In the genomic region with DNA sequence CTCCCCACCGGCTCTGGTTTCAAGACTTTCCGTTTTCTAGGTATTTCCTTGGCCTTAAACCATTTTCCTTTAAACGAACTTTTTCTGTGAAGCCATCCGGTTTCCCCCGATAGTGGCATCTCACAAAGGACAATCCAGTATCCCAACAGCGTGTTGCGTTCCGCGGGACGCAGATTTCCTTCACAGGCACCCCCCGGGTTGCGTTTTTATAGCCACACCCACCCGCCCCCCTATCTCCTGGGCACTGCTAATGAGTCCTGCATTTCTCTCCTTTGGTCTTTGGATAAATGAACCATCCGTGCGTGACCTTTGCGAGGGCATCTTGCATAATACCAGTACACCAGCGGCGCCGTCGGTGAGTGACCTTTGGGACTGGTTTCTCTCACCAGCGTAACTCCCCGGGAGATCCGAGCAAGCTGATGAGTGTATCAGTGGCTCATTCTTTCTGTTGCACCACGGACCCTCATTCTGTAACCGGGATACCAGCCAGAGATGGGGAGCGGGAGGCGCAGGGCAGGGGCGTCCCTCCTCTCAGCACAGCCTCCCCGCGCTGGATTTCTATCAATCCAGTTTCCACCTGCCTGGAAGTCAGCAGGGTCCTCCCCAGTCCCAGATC, we compare ENCODE assay signal across 8 cellular contexts.
A peak's percentile ranks its signal among the peaks of the same experiment; 100 is the strongest.
DNase-seq lines count a peak whose midpoint lies in the region; ATAC-seq and TF ChIP-seq lines count a peak whose summit lies in the region.

No MANE protein-coding gene starts in this region.

- H3K27ac Mint-ChIP-seq in T-helper 1 cell treated with Interleukin-12 subunit alpha and Interleukin-12 subunit beta and Interleukin-4 antibody, amounts not matched to agents 30 μg/mL and 1 μg/mL, for 36 hours, result peak overlapping the region; percentile 86
- peak overlapping the region in 2 of 3 experiments; percentile 35 to 89 for H3K27ac Mint-ChIP-seq in nephron

- H3K4me3 ChIP-seq in AG09309 (ENCODE audit: control insufficient read depth, low read depth, low read length), result peak overlapping the region; percentile 59

- TF ChIP-seq POLR2A in erythroblast (IDR thresholded peaks at IDR 0.05; ENCODE audit: low read length), result no peak

- no peaks in the 10 kb centered on the region for H3K9me3 Mint-ChIP-seq in T-helper 1 cell treated with Interleukin-12 subunit alpha and Interleukin-12 subunit beta and Interleukin-4 antibody, amounts not matched to agents 30 μg/mL and 1 μg/mL, for 36 hours
- H3K9me3 Mint-ChIP-seq in nephron, result no peaks in the 10 kb centered on the region

- ATAC-seq in GM18520 (IDR thresholded peaks at IDR 0.05; ENCODE audit: unreplicated experiment) (peak; percentile 16), HG03378 (IDR thresholded peaks at IDR 0.05; ENCODE audit: unreplicated experiment) (peak; percentile 27), GM21526 (IDR thresholded peaks at IDR 0.05; ENCODE audit: low FRiP score, unreplicated experiment) (no peak)

- no peaks in the 10 kb centered on the region for H3K27me3 Mint-ChIP-seq in T-helper 1 cell treated with Interleukin-12 subunit alpha and Interleukin-12 subunit beta and Interleukin-4 antibody, amounts not matched to agents 30 μg/mL and 1 μg/mL, for 36 hours (ENCODE audit: low read depth)
- peaks cover 9% of the 10 kb centered on the region for H3K27me3 Mint-ChIP-seq in nephron (ENCODE audit: low read depth)

- peak overlapping the region; percentile 90 for H3K4me3 Mint-ChIP-seq in T-helper 1 cell treated with Interleukin-12 subunit alpha and Interleukin-12 subunit beta and Interleukin-4 antibody, amounts not matched to agents 30 μg/mL and 1 μg/mL, for 36 hours
- peak overlapping the region; percentile 85 to 90 (median 87) for H3K4me3 Mint-ChIP-seq in nephron

- H3K4me1 Mint-ChIP-seq in T-helper 1 cell treated with Interleukin-12 subunit alpha and Interleukin-12 subunit beta and Interleukin-4 antibody, amounts not matched to agents 30 μg/mL and 1 μg/mL, for 36 hours (ENCODE audit: low read depth), result peaks cover 23% of the 10 kb centered on the region
- H3K4me1 Mint-ChIP-seq in nephron, result peaks cover 14% of the 10 kb centered on the region

- peak; percentile 73 for DNase-seq in AG09309 (ENCODE audit: low read depth)
- peak; percentile 85 to 94 for DNase-seq in erythroblast (lab: John Stamatoyannopoulos, UW)
- DNase-seq in NCI-H2227 treated with DMSO at 0.1 percent for 48 hours (lab: John Stamatoyannopoulos, UW), result no peak

- TF ChIP-seq CTCF in AG09309 (IDR thresholded peaks at IDR 0.05; ENCODE audit: control insufficient read depth, insufficient read depth, low read depth, low read length, missing control alignments) (no peak), nephron (IDR thresholded peaks at IDR 0.05; ENCODE audit: unreplicated experiment in 3 of 3) (no peak)

- peaks cover 4% of the 10 kb centered on the region for H3K36me3 Mint-ChIP-seq in T-helper 1 cell treated with Interleukin-12 subunit alpha and Interleukin-12 subunit beta and Interleukin-4 antibody, amounts not matched to agents 30 μg/mL and 1 μg/mL, for 36 hours (ENCODE audit: low read depth)
- peaks cover 9% of the 10 kb centered on the region for H3K36me3 Mint-ChIP-seq in nephron (ENCODE audit: low read depth)
